35 cellular contexts compared by ENCODE assay signal in genomic region chr10:118916777-118917176, GRCh38.
"Had no signal": no experiment of that assay in that cellular context is flagged by ENCODE, and none has a peak within 500 bp of the region (broad histone marks: within the 10 kb centered on the region; RNA-seq: fewer than 3 reads in every experiment).

No MANE protein-coding gene starts in this region.

- H3K4me3 ChIP-seq: ascending aorta, cardiac muscle cell had no signal

- DNase-seq: activated B cell treated with CpG ODN at 0.5 μM for 24 hours; activated CD4-positive, alpha-beta memory T cell treated with anti-CD3 and anti-CD28 coated beads for 36 hours; activated CD4-positive, alpha-beta T cell treated with anti-CD3 and anti-CD28 coated beads for 4 hours; activated CD4-positive, alpha-beta T cell treated with anti-CD3 and anti-CD28 coated beads, Interleukin-2, amount 10 ng/mL, durations not matched to agents 24 days and 14 days; activated CD4-positive, alpha-beta T cell treated with anti-CD3 and anti-CD28 coated beads, Interleukin-2, amount 50 U/mL, for 1 hour; activated CD4-positive, alpha-beta T cell treated with anti-CD3 and anti-CD28 coated beads, Interleukin-2, amount 50 U/mL, for 4 hours; activated CD4-positive, CD25-positive, alpha-beta regulatory T cell treated with anti-CD3 and anti-CD28 coated beads, Interleukin-2, amount 50 U/mL, for 72 hours; activated CD8-positive, alpha-beta memory T cell treated with anti-CD3 and anti-CD28 coated beads for 24 hours; activated CD8-positive, alpha-beta memory T cell treated with anti-CD3 and anti-CD28 coated beads, Interleukin-2, amount 10 ng/mL, durations not matched to agents 7 days and 5 days; activated CD8-positive, alpha-beta memory T cell treated with anti-CD3 and anti-CD28 coated beads, Interleukin-2, amount 50 U/mL, for 48 hours; activated CD8-positive, alpha-beta T cell treated with anti-CD3 and anti-CD28 coated beads for 36 hours; activated effector memory CD4-positive, alpha-beta T cell treated with Interleukin-2 at 50 U/mL for 16 hours; activated gamma-delta T cell; activated naive CD4-positive, alpha-beta T cell treated with anti-CD3 and anti-CD28 coated beads, Interleukin-2, amount 10 ng/mL, durations not matched to agents 7 days and 5 days; activated naive CD4-positive, alpha-beta T cell treated with Interleukin-2 at 50 U/mL for 16 hours; activated naive CD8-positive, alpha-beta T cell treated with anti-CD3 and anti-CD28 coated beads, Interleukin-2, amount 10 ng/mL, durations not matched to agents 7 days and 5 days; activated naive CD8-positive, alpha-beta T cell treated with anti-CD3 and anti-CD28 coated beads, Interleukin-2, amount 50 U/mL, for 24 hours; activated T-cell treated with anti-CD3 and anti-CD28 coated beads, Interleukin-2, amount 50 U/mL, for 24 hours; activated T-cell treated with anti-CD3 and anti-CD28 coated beads, Interleukin-2, amount 50 U/mL, for 48 hours; amygdala; anterior cingulate cortex; caudate nucleus; T-helper 1 cell; T-helper 2 cell; T-helper 9 cell had no signal

- H3K4me1 ChIP-seq: ascending aorta had no signal

- H3K36me3 ChIP-seq: ascending aorta, cardiac muscle cell had no signal

- H3K27me3 Mint-ChIP-seq: activated CD4-positive, alpha-beta T cell treated with anti-CD3 and anti-CD28 coated beads, Interleukin-2, amount 10 ng/mL, durations not matched to agents 24 days and 14 days had no signal

- H3K27me3 ChIP-seq: ascending aorta, cardiac muscle cell had no signal

- H3K27ac ChIP-seq: ascending aorta, cardiac muscle cell, VCaP had no signal

- H3K36me3 Mint-ChIP-seq: activated CD4-positive, alpha-beta memory T cell treated with anti-CD3 and anti-CD28 coated beads for 36 hours; activated CD8-positive, alpha-beta memory T cell treated with anti-CD3 and anti-CD28 coated beads, Interleukin-2, amount 10 ng/mL, durations not matched to agents 7 days and 5 days; activated naive CD4-positive, alpha-beta T cell treated with anti-CD3 and anti-CD28 coated beads, Interleukin-2, amount 10 ng/mL, durations not matched to agents 7 days and 5 days; activated naive CD4-positive, alpha-beta T cell treated with anti-CD3 and anti-CD28 coated beads, Interleukin-2, amount 50 U/mL, for 24 hours; activated naive CD8-positive, alpha-beta T cell; activated naive CD8-positive, alpha-beta T cell treated with anti-CD3 and anti-CD28 coated beads, Interleukin-2, amount 10 ng/mL, durations not matched to agents 7 days and 5 days; brain had no signal

- H3K4me3 Mint-ChIP-seq: activated B cell treated with CpG ODN at 0.5 μM for 24 hours; activated CD4-positive, alpha-beta memory T cell treated with anti-CD3 and anti-CD28 coated beads for 36 hours; activated CD4-positive, alpha-beta T cell treated with anti-CD3 and anti-CD28 coated beads, Interleukin-2, amount 10 ng/mL, durations not matched to agents 24 days and 14 days; activated CD8-positive, alpha-beta memory T cell treated with anti-CD3 and anti-CD28 coated beads, Interleukin-2, amount 10 ng/mL, durations not matched to agents 7 days and 5 days; activated CD8-positive, alpha-beta T cell treated with anti-CD3 and anti-CD28 coated beads for 36 hours; activated naive CD4-positive, alpha-beta T cell treated with anti-CD3 and anti-CD28 coated beads, Interleukin-2, amount 10 ng/mL, durations not matched to agents 7 days and 5 days; activated naive CD4-positive, alpha-beta T cell treated with anti-CD3 and anti-CD28 coated beads, Interleukin-2, amount 50 U/mL, for 24 hours; activated naive CD8-positive, alpha-beta T cell; activated naive CD8-positive, alpha-beta T cell treated with anti-CD3 and anti-CD28 coated beads, Interleukin-2, amount 10 ng/mL, durations not matched to agents 7 days and 5 days; activated naive CD8-positive, alpha-beta T cell treated with anti-CD3 and anti-CD28 coated beads, Interleukin-2, amount 50 U/mL, for 24 hours; activated T-cell treated with anti-CD3 and anti-CD28 coated beads, Interleukin-2, amount 50 U/mL, for 24 hours; brain; central memory CD8-positive, alpha-beta T cell; T-helper 1 cell treated with Interleukin-12 subunit alpha and Interleukin-12 subunit beta and Interleukin-4 antibody, amounts not matched to agents 30 μg/mL and 1 μg/mL, for 36 hours; T-helper 2 cell treated with Interferon-gamma antibody and Interleukin-4, amounts not matched to agents 5 μg/mL and 100 μg/mL, for 36 hours had no signal

- ATAC-seq: activated CD8-positive, alpha-beta memory T cell treated with anti-CD3 and anti-CD28 coated beads, Interleukin-2, amount 10 ng/mL, durations not matched to agents 7 days and 5 days; activated CD8-positive, alpha-beta T cell treated with anti-CD3 and anti-CD28 coated beads for 36 hours; activated naive CD8-positive, alpha-beta T cell treated with anti-CD3 and anti-CD28 coated beads, Interleukin-2, amount 50 U/mL, for 24 hours had no signal

- H3K27ac Mint-ChIP-seq: activated B cell treated with CpG ODN at 0.5 μM for 24 hours; activated CD4-positive, alpha-beta memory T cell treated with anti-CD3 and anti-CD28 coated beads for 36 hours; activated CD4-positive, alpha-beta T cell treated with anti-CD3 and anti-CD28 coated beads, Interleukin-2, amount 10 ng/mL, durations not matched to agents 24 days and 14 days; activated CD8-positive, alpha-beta memory T cell treated with anti-CD3 and anti-CD28 coated beads, Interleukin-2, amount 10 ng/mL, durations not matched to agents 7 days and 5 days; activated CD8-positive, alpha-beta T cell treated with anti-CD3 and anti-CD28 coated beads for 36 hours; activated naive CD4-positive, alpha-beta T cell treated with anti-CD3 and anti-CD28 coated beads, Interleukin-2, amount 10 ng/mL, durations not matched to agents 7 days and 5 days; activated naive CD4-positive, alpha-beta T cell treated with anti-CD3 and anti-CD28 coated beads, Interleukin-2, amount 50 U/mL, for 24 hours; activated naive CD8-positive, alpha-beta T cell; activated naive CD8-positive, alpha-beta T cell treated with anti-CD3 and anti-CD28 coated beads, Interleukin-2, amount 10 ng/mL, durations not matched to agents 7 days and 5 days; activated naive CD8-positive, alpha-beta T cell treated with anti-CD3 and anti-CD28 coated beads, Interleukin-2, amount 50 U/mL, for 24 hours; activated T-cell treated with anti-CD3 and anti-CD28 coated beads, Interleukin-2, amount 50 U/mL, for 24 hours; activated T-helper 2 cell treated with anti-CD3 and anti-CD28 coated beads, Interferon-gamma antibody, Interleukin-2, Interleukin-4, amounts not matched to agents 10 μg/mL and 5 μg/mL and 100 μg/mL, durations not matched to agents 14 hours and 24 hours and 36 hours; brain; T-helper 1 cell treated with Interleukin-12 subunit alpha and Interleukin-12 subunit beta and Interleukin-4 antibody, amounts not matched to agents 30 μg/mL and 1 μg/mL, for 36 hours; T-helper 2 cell treated with Interferon-gamma antibody and Interleukin-4, amounts not matched to agents 5 μg/mL and 100 μg/mL, for 36 hours had no signal

- H3K9me3 ChIP-seq: ascending aorta had no signal

- H3K9me3 Mint-ChIP-seq: activated B cell treated with CpG ODN at 0.5 μM for 24 hours; activated CD4-positive, alpha-beta memory T cell treated with anti-CD3 and anti-CD28 coated beads for 36 hours; activated CD4-positive, alpha-beta T cell treated with anti-CD3 and anti-CD28 coated beads, Interleukin-2, amount 10 ng/mL, durations not matched to agents 24 days and 14 days; activated CD8-positive, alpha-beta T cell treated with anti-CD3 and anti-CD28 coated beads for 36 hours; activated naive CD4-positive, alpha-beta T cell treated with anti-CD3 and anti-CD28 coated beads, Interleukin-2, amount 10 ng/mL, durations not matched to agents 7 days and 5 days; activated naive CD4-positive, alpha-beta T cell treated with anti-CD3 and anti-CD28 coated beads, Interleukin-2, amount 50 U/mL, for 24 hours; activated naive CD8-positive, alpha-beta T cell treated with anti-CD3 and anti-CD28 coated beads, Interleukin-2, amount 10 ng/mL, durations not matched to agents 7 days and 5 days; activated naive CD8-positive, alpha-beta T cell treated with anti-CD3 and anti-CD28 coated beads, Interleukin-2, amount 50 U/mL, for 24 hours; activated T-cell treated with anti-CD3 and anti-CD28 coated beads, Interleukin-2, amount 50 U/mL, for 24 hours; activated T-helper 2 cell treated with anti-CD3 and anti-CD28 coated beads, Interferon-gamma antibody, Interleukin-2, Interleukin-4, amounts not matched to agents 10 μg/mL and 5 μg/mL and 100 μg/mL, durations not matched to agents 14 hours and 24 hours and 36 hours; central memory CD8-positive, alpha-beta T cell; T-helper 1 cell treated with Interleukin-12 subunit alpha and Interleukin-12 subunit beta and Interleukin-4 antibody, amounts not matched to agents 30 μg/mL and 1 μg/mL, for 36 hours; T-helper 2 cell treated with Interferon-gamma antibody and Interleukin-4, amounts not matched to agents 5 μg/mL and 100 μg/mL, for 36 hours had no signal

- H3K4me1 Mint-ChIP-seq: activated B cell treated with CpG ODN at 0.5 μM for 24 hours; activated CD4-positive, alpha-beta T cell treated with anti-CD3 and anti-CD28 coated beads, Interleukin-2, amount 10 ng/mL, durations not matched to agents 24 days and 14 days; activated CD8-positive, alpha-beta memory T cell treated with anti-CD3 and anti-CD28 coated beads, Interleukin-2, amount 10 ng/mL, durations not matched to agents 7 days and 5 days; activated naive CD4-positive, alpha-beta T cell treated with anti-CD3 and anti-CD28 coated beads, Interleukin-2, amount 10 ng/mL, durations not matched to agents 7 days and 5 days; activated naive CD4-positive, alpha-beta T cell treated with anti-CD3 and anti-CD28 coated beads, Interleukin-2, amount 50 U/mL, for 24 hours; activated naive CD8-positive, alpha-beta T cell treated with anti-CD3 and anti-CD28 coated beads, Interleukin-2, amount 10 ng/mL, durations not matched to agents 7 days and 5 days; activated naive CD8-positive, alpha-beta T cell treated with anti-CD3 and anti-CD28 coated beads, Interleukin-2, amount 50 U/mL, for 24 hours; central memory CD8-positive, alpha-beta T cell had no signal
